Comparison of ENCODE assay signal across 12 cellular contexts in genomic region chr3:37668831-37669610, GRCh38.
DNase-seq lines count a peak whose midpoint lies in the region; ATAC-seq and FAIRE-seq lines count a peak whose summit lies in the region.
"Had no signal": no experiment of that assay in that cellular context is flagged by ENCODE, and none has a peak within 500 bp of the region (broad histone marks: within the 10 kb centered on the region; RNA-seq: fewer than 3 reads in every experiment).

No MANE protein-coding gene starts in this region.

- no peaks in the 10 kb centered on the region for H3K9me3 ChIP-seq in small intestine (ENCODE audit: control insufficient read depth, low read depth)
- no peaks in the 10 kb centered on the region for H3K9me3 ChIP-seq in naive thymus-derived CD4-positive, alpha-beta T cell (ENCODE audit: control insufficient read depth in 2 of 3, low read length in 3 of 3)

- ATAC-seq in left colon, result peak; percentile 94
- ATAC-seq in naive thymus-derived CD4-positive, alpha-beta T cell, result no peak
- ATAC-seq: activated naive CD4-positive, alpha-beta T cell treated with anti-CD3 and anti-CD28 coated beads, Interleukin-2, amount 50 U/mL, for 72 hours had no signal

- H3K36me3 ChIP-seq in small intestine (ENCODE audit: control insufficient read depth in 2 of 2, insufficient read depth in 2 of 2, low read length in 2 of 2), result no peaks in the 10 kb centered on the region
- H3K36me3 ChIP-seq in naive thymus-derived CD4-positive, alpha-beta T cell (ENCODE audit: control insufficient read depth in 2 of 3, insufficient read depth in 3 of 3, low read length in 3 of 3), result no peaks in the 10 kb centered on the region

- H3K4me3 ChIP-seq in small intestine (ENCODE audit: low read depth in 1 of 2, low read length in 2 of 2), result no peak overlapping the region
- no peak overlapping the region for H3K4me3 ChIP-seq in naive thymus-derived CD4-positive, alpha-beta T cell (ENCODE audit: low read length)
- H3K4me3 ChIP-seq: PC-9 had no signal

- H3K9me3 Mint-ChIP-seq in naive thymus-derived CD4-positive, alpha-beta T cell, result no peaks in the 10 kb centered on the region
- H3K9me3 Mint-ChIP-seq: activated naive CD4-positive, alpha-beta T cell treated with anti-CD3 and anti-CD28 coated beads, Interleukin-2, amount 50 U/mL, for 72 hours had no signal

- no peak overlapping the region for H3K4me3 Mint-ChIP-seq in naive thymus-derived CD4-positive, alpha-beta T cell
- H3K4me3 Mint-ChIP-seq: IgD-negative memory B cell had no signal

- H3K4me1 ChIP-seq in small intestine (ENCODE audit: control insufficient read depth in 2 of 2, insufficient read depth in 1 of 2, low read depth in 1 of 2, low read length in 1 of 2), result peaks cover 2 to 12% of the 10 kb centered on the region in 2 donors
- H3K4me1 ChIP-seq in naive thymus-derived CD4-positive, alpha-beta T cell (ENCODE audit: control insufficient read depth in 2 of 2, insufficient read depth in 2 of 2, low read length in 2 of 2), result no peaks in the 10 kb centered on the region

- POLR2A ChIA-PET in naive thymus-derived CD4-positive, alpha-beta T cell (lab: Charles Lee), result no interaction called here

- peak overlapping the region; percentile 46 to 55 for H3K27ac ChIP-seq in small intestine (ENCODE audit: low read depth in 1 of 2, low read length in 1 of 2)
- no peak overlapping the region for H3K27ac ChIP-seq in naive thymus-derived CD4-positive, alpha-beta T cell (ENCODE audit: low read depth, low read length)
- H3K27ac ChIP-seq: PC-9 had no signal

- intact Hi-C loops in left colon (cut with DNase I, micrococcal nuclease), result no loop called here
- intact Hi-C loops in naive thymus-derived CD4-positive, alpha-beta T cell (cut with micrococcal nuclease), result loop anchor here in 1 of 2 donors (10.0 kb wide), 1 partner anchor 1504 kb away; no protein-coding TSS in a partner anchor

- DNase-seq in NCI-H1105 (lab: John Stamatoyannopoulos, UW), result peak; percentile 6
- DNase-seq in cerebellum (ENCODE audit: low spot score), result peak; percentile 48
- peak; percentile 50 to 74 for DNase-seq in left colon
- DNase-seq in small intestine, result peak; percentile 94
- DNase-seq in OCI-M1 (lab: John Stamatoyannopoulos, UW), result no peak
- DNase-seq in naive thymus-derived CD4-positive, alpha-beta T cell, result no peak
- DNase-seq in stimulated activated naive CD4-positive, alpha-beta T cell (lab: John Stamatoyannopoulos, UW), result no peak
- no peak for DNase-seq in HTR-8/SVneo (ENCODE audit: insufficient read length, low spot score)
- DNase-seq: PC-9, T1000 had no signal

- H3K27ac Mint-ChIP-seq in naive thymus-derived CD4-positive, alpha-beta T cell, result no peak overlapping the region
- H3K27ac Mint-ChIP-seq: IgD-negative memory B cell had no signal

- FAIRE-seq in small intestine (lab: Jason Lieb, UNC), result no peak
- no peak for FAIRE-seq in HTR-8/SVneo (lab: Jason Lieb, UNC)

- no peaks in the 10 kb centered on the region for H3K36me3 Mint-ChIP-seq in naive thymus-derived CD4-positive, alpha-beta T cell
- H3K36me3 Mint-ChIP-seq: activated naive CD4-positive, alpha-beta T cell treated with anti-CD3 and anti-CD28 coated beads, Interleukin-2, amount 50 U/mL, for 72 hours had no signal

- WGBS in small intestine, 3 donors, result 13 to 49% (median 19%) methylated on average over 10 of the region's 10 CpGs

- no peaks in the 10 kb centered on the region for H3K4me1 Mint-ChIP-seq in naive thymus-derived CD4-positive, alpha-beta T cell
- H3K4me1 Mint-ChIP-seq: IgD-negative memory B cell had no signal

- H3K27me3 Mint-ChIP-seq in naive thymus-derived CD4-positive, alpha-beta T cell, result peaks cover 7 to 30% (median 17%) of the 10 kb centered on the region in 5 donors

- no peaks in the 10 kb centered on the region for H3K27me3 ChIP-seq in small intestine (ENCODE audit: control insufficient read depth in 2 of 2, insufficient read depth in 2 of 2, low read length in 2 of 2)
- no peaks in the 10 kb centered on the region for H3K27me3 ChIP-seq in naive thymus-derived CD4-positive, alpha-beta T cell (ENCODE audit: control insufficient read depth in 2 of 2, insufficient read depth in 2 of 2, low read length in 2 of 2)

- CTCF ChIA-PET in naive thymus-derived CD4-positive, alpha-beta T cell (lab: Charles Lee), result no interaction called here

Comparison
In these comparisons a context has a peak if more than half of its experiments do, and no peak if none do; other contexts are left out.
1. DNase-seq: peak in NCI-H1105 (single experiment), cerebellum (single experiment), left colon (2 of 2) and small intestine (single experiment); none in OCI-M1 (single experiment), naive thymus-derived CD4-positive, alpha-beta T cell (0 of 9), stimulated activated naive CD4-positive, alpha-beta T cell (0 of 6) and HTR-8/SVneo (single experiment).